ENCODE assay signal across 8 cellular contexts in the genomic region with DNA sequence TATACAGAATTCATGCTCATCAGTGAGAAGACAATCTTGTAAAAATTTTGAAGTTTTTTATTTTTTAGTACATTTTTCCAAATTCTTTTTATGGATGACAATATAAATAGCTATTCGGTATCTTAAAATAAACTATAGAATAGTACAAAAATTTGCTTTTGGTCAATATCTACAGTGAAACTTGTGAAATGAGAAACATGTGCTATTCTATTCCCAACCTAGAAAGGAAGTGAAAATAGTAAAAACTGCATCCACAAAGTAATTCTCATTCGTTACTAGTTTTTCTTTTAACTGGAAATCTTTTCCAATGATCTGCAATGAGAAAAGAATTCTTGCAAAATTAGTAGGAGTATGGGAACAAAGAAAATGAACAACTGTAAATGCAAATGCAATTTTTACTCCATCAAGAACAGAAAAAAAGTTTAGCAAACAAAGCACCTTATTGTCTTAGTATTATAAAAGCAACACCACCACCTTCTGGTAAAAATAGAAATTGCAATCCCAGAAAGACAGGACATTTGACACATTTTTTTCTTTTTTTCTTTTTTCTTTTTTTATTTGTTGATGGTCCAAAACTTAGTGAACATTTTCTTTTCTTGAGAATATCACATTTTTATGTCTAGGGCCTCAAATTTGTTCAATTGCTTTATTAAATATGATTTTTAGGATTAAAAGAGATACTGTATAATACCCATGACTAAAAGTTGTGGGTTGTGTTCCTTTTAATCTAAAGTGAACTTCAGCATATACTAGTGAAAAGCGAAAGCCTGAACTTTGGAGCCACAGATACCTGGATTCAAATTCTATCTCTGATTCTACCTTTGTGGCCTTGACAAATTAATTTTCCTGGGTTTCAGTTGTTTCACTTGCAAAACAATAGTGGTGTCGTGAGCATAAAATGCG.
DNase-seq lines count a peak whose midpoint lies in the region; ATAC-seq and TF ChIP-seq lines count a peak whose summit lies in the region.

No MANE protein-coding gene starts in this region.

- no peak overlapping the region for H3K27ac ChIP-seq in endodermal cell (ENCODE audit: low read depth, low read length)

- no peak overlapping the region for H3K9ac ChIP-seq in endodermal cell (ENCODE audit: extremely low read depth, low read length, poor library complexity, severe bottlenecking)

- H3K9me3 Mint-ChIP-seq in endodermal cell (peaks cover 23% of the 10 kb centered on the region), progenitor cell of endocrine pancreas (ENCODE audit: low read depth) (peaks cover 25% of the 10 kb centered on the region)

- DNase-seq in SIG-M5 treated with dmso at 0.1 percent for 504 hours (lab: John Stamatoyannopoulos, UW; ENCODE audit: unreplicated experiment): peak; percentile 68
- no peak for DNase-seq in SIG-M5 (lab: John Stamatoyannopoulos, UW)
- peak; percentile 50 for DNase-seq in NCI-H69 (lab: John Stamatoyannopoulos, UW)
- DNase-seq in endodermal cell: no peak
- no peak for DNase-seq in progenitor cell of endocrine pancreas (ENCODE audit: low spot score, unreplicated experiment)
- no peak for DNase-seq in stimulated activated CD4-positive, alpha-beta T cell treated with anti-CD3 and anti-CD28 coated beads, Interleukin-2, amount 100 ng/mL, for 48 hours

- H3K9me3 ChIP-seq in endodermal cell (ENCODE audit: control insufficient read depth, low read length): peaks cover 15% of the 10 kb centered on the region

- H3K4me1 ChIP-seq in endodermal cell (ENCODE audit: control insufficient read depth, insufficient read depth, low read length): no peaks in the 10 kb centered on the region

- peak; percentile 63 for ATAC-seq in HG02678 (IDR thresholded peaks at IDR 0.05; ENCODE audit: unreplicated experiment)
- no peak for ATAC-seq in GM21576 (IDR thresholded peaks at IDR 0.05; ENCODE audit: unreplicated experiment)

- H3K4me1 Mint-ChIP-seq in endodermal cell (no peaks in the 10 kb centered on the region), progenitor cell of endocrine pancreas (ENCODE audit: low read depth) (peaks cover 7% of the 10 kb centered on the region)

- no peak overlapping the region for H3K4me3 ChIP-seq in endodermal cell (ENCODE audit: low read length)

- WGBS in endodermal cell (ENCODE audit: insufficient coverage in 1 of 2, insufficient read length in 1 of 2), 2 experiments: 88 to 95% methylated on average over 3 to 4 of the region's 5 CpGs

- H3K36me3 ChIP-seq in endodermal cell (ENCODE audit: control insufficient read depth, insufficient read depth, low read length): no peaks in the 10 kb centered on the region

- peaks cover 2% of the 10 kb centered on the region for H3K36me3 Mint-ChIP-seq in endodermal cell (ENCODE audit: low read depth)
- peaks cover 10% of the 10 kb centered on the region for H3K36me3 Mint-ChIP-seq in progenitor cell of endocrine pancreas (ENCODE audit: insufficient read depth)

- peak; percentile 94 for TF ChIP-seq CTCF in endodermal cell (conservative IDR thresholded peaks at IDR 0.05)
- peak; percentile 83 for TF ChIP-seq CTCF in progenitor cell of endocrine pancreas (IDR thresholded peaks at IDR 0.05; ENCODE audit: unreplicated experiment)

- H3K4me3 Mint-ChIP-seq in endodermal cell (no peak overlapping the region), progenitor cell of endocrine pancreas (ENCODE audit: low read depth) (no peak overlapping the region)

- peaks cover 9% of the 10 kb centered on the region for H3K27me3 Mint-ChIP-seq in endodermal cell (ENCODE audit: insufficient read depth)
- H3K27me3 Mint-ChIP-seq in progenitor cell of endocrine pancreas: no peaks in the 10 kb centered on the region

- H3K27ac Mint-ChIP-seq in endodermal cell: no peak overlapping the region
- no peak overlapping the region for H3K27ac Mint-ChIP-seq in progenitor cell of endocrine pancreas

- no peaks in the 10 kb centered on the region for H3K27me3 ChIP-seq in endodermal cell (ENCODE audit: control insufficient read depth, insufficient read depth, low read length, poor library complexity, severe bottlenecking)

Comparison
In these comparisons a context has a peak if more than half of its experiments do, and no peak if none do; other contexts are left out.
1. DNase-seq: peak in SIG-M5 treated with dmso at 0.1 percent for 504 hours (single experiment) and NCI-H69 (single experiment); none in SIG-M5 (single experiment), endodermal cell (single experiment), progenitor cell of endocrine pancreas (single experiment) and stimulated activated CD4-positive, alpha-beta T cell treated with anti-CD3 and anti-CD28 coated beads, Interleukin-2, amount 100 ng/mL, for 48 hours (0 of 2).